ENCODE assay signal across 19 cellular contexts in genomic region chr11:103378931-103379330, GRCh38.
DNase-seq lines count a peak whose midpoint lies in the region; ATAC-seq and TF ChIP-seq lines count a peak whose summit lies in the region.
"Had no signal": no experiment of that assay in that cellular context is flagged by ENCODE, and none has a peak within 500 bp of the region (broad histone marks: within the 10 kb centered on the region; RNA-seq: fewer than 3 reads in every experiment).

No MANE protein-coding gene starts in this region.

- no peak overlapping the region for H3K18ac ChIP-seq in mesenchymal stem cell (ENCODE audit: low read depth in 1 of 2, low read length in 2 of 2)

- H3K9me2 ChIP-seq in GM23248 (ENCODE audit: insufficient read depth) = no peaks in the 10 kb centered on the region; the same call in 1 of the 2 replicates

- H3K23ac ChIP-seq in mesenchymal stem cell (ENCODE audit: low read length in 2 of 2) = no peak overlapping the region

- DNase-seq in GM23248 = peak; percentile 31
- peak; percentile 27 to 35 for DNase-seq in cardiac fibroblast (ENCODE audit: low read depth in 2 of 2)
- DNase-seq in fibroblast of gingiva (ENCODE audit: low read depth) = peak; percentile 11
- peak; percentile 14 for DNase-seq in mesenchymal stem cell
- no peak for DNase-seq in kidney tubule cell (ENCODE audit: low spot score)
- DNase-seq: BE2C; Calu3; CD8-positive, alpha-beta memory T cell; DND-41; H7; MM.1S; NCI-H2029 treated with DMSO at 0.1 percent for 48 hours; NCI-H69; SIG-M5 had no signal

- in situ Hi-C loops in GM23248 (cut with MboI) = no loop called here

- H3K79me2 ChIP-seq in GM23248 (ENCODE audit: insufficient read depth) = no peaks in the 10 kb centered on the region

- ATAC-seq in GM19467 (IDR thresholded peaks at IDR 0.05; ENCODE audit: unreplicated experiment) (no peak), GM18861 (IDR thresholded peaks at IDR 0.05; ENCODE audit: unreplicated experiment) (no peak), HG03520 (IDR thresholded peaks at IDR 0.05; ENCODE audit: unreplicated experiment) (no peak)

- no peaks in the 10 kb centered on the region for H3K36me3 ChIP-seq in GM23248 (ENCODE audit: low read depth)
- H3K36me3 ChIP-seq in mesenchymal stem cell (ENCODE audit: control insufficient read depth in 1 of 2, insufficient read depth in 2 of 2, low read depth in 1 of 2, low read length in 2 of 2) = peaks cover 3 to 12% of the 10 kb centered on the region in 2 experiments
- H3K36me3 ChIP-seq: BE2C had no signal

- H2BK5ac ChIP-seq in mesenchymal stem cell (ENCODE audit: low read depth, low read length, poor library complexity, severe bottlenecking) = no peak overlapping the region

- no peak overlapping the region for H3K4me2 ChIP-seq in GM23248 (ENCODE audit: unreplicated experiment)
- no peak overlapping the region for H3K4me2 ChIP-seq in mesenchymal stem cell (ENCODE audit: low read length, poor library complexity, severe bottlenecking)
- H3K4me2 ChIP-seq: KMS-11 had no signal

- H3K27ac ChIP-seq in GM23248 (no peak overlapping the region), mesenchymal stem cell (ENCODE audit: low read length, poor library complexity, severe bottlenecking) (no peak overlapping the region)
- H3K27ac ChIP-seq: KMS-11 had no signal

- no peak overlapping the region for H3K9ac ChIP-seq in GM23248
- no peak overlapping the region for H3K9ac ChIP-seq in mesenchymal stem cell (ENCODE audit: low read length)
- H3K9ac ChIP-seq: KMS-11 had no signal

- no peak overlapping the region for H2BK15ac ChIP-seq in mesenchymal stem cell (ENCODE audit: low read depth, poor library complexity, severe bottlenecking)

- no peak overlapping the region for H3K4ac ChIP-seq in mesenchymal stem cell (ENCODE audit: low read depth in 1 of 2, low read length in 2 of 2)

- H4K91ac ChIP-seq in mesenchymal stem cell (ENCODE audit: low read length) = no peak overlapping the region

- H3K14ac ChIP-seq in mesenchymal stem cell (ENCODE audit: low read length in 2 of 2) = no peak overlapping the region

- no peaks in the 10 kb centered on the region for H4K20me1 ChIP-seq in GM23248 (ENCODE audit: insufficient read depth)

- H3K27me3 ChIP-seq in GM23248 (replicated peaks; ENCODE audit: insufficient read depth) (no peaks in the 10 kb centered on the region), mesenchymal stem cell (ENCODE audit: control insufficient read depth in 1 of 2, insufficient read depth in 1 of 2, low read length in 2 of 2) (no peaks in the 10 kb centered on the region)
- H3K27me3 ChIP-seq: BE2C had no signal

- H3K4me1 ChIP-seq in GM23248 (ENCODE audit: insufficient read depth) = no peaks in the 10 kb centered on the region
- H3K4me1 ChIP-seq in mesenchymal stem cell (ENCODE audit: control insufficient read depth, insufficient read depth, low read depth, low read length) = no peaks in the 10 kb centered on the region
- H3K4me1 ChIP-seq: BE2C had no signal

- H3K9me3 ChIP-seq in GM23248 (ENCODE audit: low read depth) (no peaks in the 10 kb centered on the region), mesenchymal stem cell (ENCODE audit: control insufficient read depth, low read length) (peaks cover 15% of the 10 kb centered on the region)
- H3K9me3 ChIP-seq: BE2C had no signal

- H3K4me3 ChIP-seq in GM23248 (no peak overlapping the region), cardiac fibroblast (replicated peaks in 1 of 2; ENCODE audit: low read depth in 2 of 2, low read length in 2 of 2) (no peak overlapping the region), mesenchymal stem cell (ENCODE audit: insufficient read depth in 1 of 2, low read depth in 1 of 2, low read length in 2 of 2) (no peak overlapping the region)
- H3K4me3 ChIP-seq: SK-N-MC had no signal

- H2AK5ac ChIP-seq in mesenchymal stem cell (ENCODE audit: low read length, severe bottlenecking) = no peak overlapping the region

- no peaks in the 10 kb centered on the region for H3F3A ChIP-seq in GM23248 (ENCODE audit: insufficient read depth)

- WGBS in GM23248 (ENCODE audit: low coverage in 1 of 2, low lambda C conversion rate in 2 of 2, missing lambda C conversion rate in 2 of 2), 2 experiments = 94 to 98% methylated on average over 2 of the region's 2 CpGs
- WGBS in mesenchymal stem cell = 100% methylated on average over 1 of the region's 2 CpGs

- H2BK120ac ChIP-seq in mesenchymal stem cell (ENCODE audit: low read depth, low read length) = no peak overlapping the region

- no peak overlapping the region for H2AFZ ChIP-seq in GM23248
- no peak overlapping the region for H2AFZ ChIP-seq in mesenchymal stem cell (ENCODE audit: low read depth, low read length)

- no peak for TF ChIP-seq CTCF in cardiac fibroblast (IDR thresholded peaks at IDR 0.05; ENCODE audit: low read depth, low read length)

- H3K79me1 ChIP-seq in mesenchymal stem cell (replicated peaks; ENCODE audit: low read length, poor library complexity, severe bottlenecking) = no peaks in the 10 kb centered on the region

- no peak overlapping the region for H2BK12ac ChIP-seq in mesenchymal stem cell (ENCODE audit: low read length in 2 of 2)

- no peak overlapping the region for H4K8ac ChIP-seq in mesenchymal stem cell (ENCODE audit: low read length)
